ENCODE assay signal across 14 cellular contexts in genomic region chr7:152076940-152077933, GRCh38. TPM values are rescaled to one million over a fixed set of nuclear protein-coding genes. Genes with fewer than 3 reads are reported as not detected.
A peak's percentile ranks its signal among the peaks of the same experiment; 100 is the strongest.
DNase-seq lines count a peak whose midpoint lies in the region; ATAC-seq and TF ChIP-seq lines count a peak whose summit lies in the region.
"Had no signal": no experiment of that assay in that cellular context is flagged by ENCODE, and none has a peak within 500 bp of the region (broad histone marks: within the 10 kb centered on the region; RNA-seq: fewer than 3 reads in every experiment).

No MANE protein-coding gene starts in this region.

- H3K4me3 ChIP-seq in left ventricle myocardium inferior (no peak overlapping the region), astrocyte of the spinal cord (ENCODE audit: low read depth, low read length) (no peak overlapping the region), H7 (ENCODE audit: insufficient read depth, low read depth, low read length) (no peak overlapping the region)
- H3K4me3 ChIP-seq: heart right ventricle had no signal

- intact Hi-C loops in left ventricle myocardium inferior (cut with micrococcal nuclease) (no loop called here), Right ventricle myocardium inferior (cut with DNase I) (no loop called here), left colon (cut with DNase I, micrococcal nuclease) (no loop called here)

- DNase-seq in left ventricle myocardium inferior = peak; percentile 25
- no peak for DNase-seq in Right ventricle myocardium inferior (ENCODE audit: missing footprints)
- peak; percentile 26 for DNase-seq in astrocyte of the spinal cord (ENCODE audit: low read depth, low spot score)
- DNase-seq in left colon = no peak
- no peak for DNase-seq in mucosa of gallbladder (ENCODE audit: low spot score)
- no peak for DNase-seq in H7
- DNase-seq in amniotic stem cell (lab: John Stamatoyannopoulos, UW) = no peak
- DNase-seq: activated effector memory CD4-positive, alpha-beta T cell treated with Interleukin-2 at 50 U/mL for 16 hours; NCI-H1417 treated with DMSO at 0.1 percent for 48 hours; NCI-H446; T-helper 9 cell had no signal

- in situ Hi-C loops in astrocyte of the spinal cord (cut with HindIII; ENCODE audit: low sequenced_read_pairs) = no loop called here

- H3K36me3 ChIP-seq in left ventricle myocardium inferior = no peaks in the 10 kb centered on the region
- H3K36me3 ChIP-seq in H7 (replicated peaks; ENCODE audit: control insufficient read depth, insufficient read depth, low read length) = no peaks in the 10 kb centered on the region
- H3K36me3 ChIP-seq: heart right ventricle, neutrophil had no signal

- peaks cover 20% of the 10 kb centered on the region for H3K4me1 ChIP-seq in left ventricle myocardium inferior

- H3K27me3 ChIP-seq in left ventricle myocardium inferior (ENCODE audit: low read depth) (no peaks in the 10 kb centered on the region), H7 (ENCODE audit: control insufficient read depth, insufficient read depth, low read length) (no peaks in the 10 kb centered on the region)
- H3K27me3 ChIP-seq: heart right ventricle, neutrophil had no signal

- no peak overlapping the region for H3K27ac ChIP-seq in left ventricle myocardium inferior (replicated peaks)
- H3K27ac ChIP-seq: heart right ventricle, neutrophil had no signal

- ATAC-seq in Right ventricle myocardium inferior = no peak
- peak; percentile 36 for ATAC-seq in left colon
- ATAC-seq in GM18909 (IDR thresholded peaks at IDR 0.05; ENCODE audit: poor library complexity, unreplicated experiment) = no peak

- TF ChIP-seq CTCF in left ventricle myocardium inferior (IDR thresholded peaks at IDR 0.05; ENCODE audit: borderline replicate concordance) (no peak), astrocyte of the spinal cord (IDR thresholded peaks at IDR 0.05; ENCODE audit: low read depth, low read length) (no peak)

- no peaks in the 10 kb centered on the region for H3K9me3 ChIP-seq in left ventricle myocardium inferior (replicated peaks)
- H3K9me3 ChIP-seq: heart right ventricle, neutrophil had no signal

RNA-seq across cellular contexts. Expression of gene GALNT11, which starts 51.8 kb away (rescaled TPM):
- total RNA-seq in left ventricle myocardium inferior (18.6 TPM), Right ventricle myocardium inferior (22.7 TPM), left colon (10 to 100 TPM; 16.3 to 21.0 TPM), mucosa of gallbladder (35.7 TPM)
- 29.6 and 30.0 TPM in 2 replicates for total RNA-seq in H7 (2014; rRNA removed; shearing (Covaris generic))

Comparison
In these comparisons a context has a peak if more than half of its experiments do, and no peak if none do; other contexts are left out.
1. DNase-seq: peak in left ventricle myocardium inferior (single experiment) and astrocyte of the spinal cord (single experiment); none in Right ventricle myocardium inferior (single experiment), left colon (0 of 2), mucosa of gallbladder (single experiment), H7 (single experiment) and amniotic stem cell (single experiment).